1 cellular context compared by ENCODE assay signal in the genomic region with DNA sequence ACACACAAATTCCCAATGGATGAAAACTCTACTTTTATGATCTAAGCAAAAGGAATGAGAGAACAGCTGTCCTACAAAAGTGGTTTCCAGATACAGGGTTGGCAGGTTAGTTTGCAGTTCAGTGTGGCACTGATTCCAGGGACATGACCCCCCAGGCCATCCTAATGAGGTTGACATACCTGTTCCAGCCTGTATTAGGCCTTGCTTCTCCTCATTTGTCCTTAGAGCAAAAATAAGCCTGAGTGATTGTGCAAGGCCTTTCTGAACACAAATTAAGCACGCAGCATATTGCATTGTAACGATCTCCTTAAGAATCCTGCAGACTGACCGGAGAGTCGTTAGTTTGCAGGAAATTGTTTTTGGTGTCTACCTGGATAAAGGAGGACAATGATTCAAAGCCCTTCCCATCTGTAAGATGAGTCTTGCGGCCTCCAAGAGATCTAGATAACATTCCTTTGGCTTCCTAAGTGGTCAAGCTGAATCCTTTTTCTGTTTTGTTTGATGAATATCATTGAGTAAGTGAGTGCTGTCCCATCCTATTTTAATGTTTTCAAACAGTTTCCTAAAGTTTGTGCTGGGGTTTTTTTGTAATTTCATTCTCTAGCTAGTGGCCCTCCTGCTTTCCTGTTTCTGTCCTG.
TF ChIP-seq lines count a peak whose summit lies in the region.

No MANE protein-coding gene starts in this region.

TF ChIP-seq in K562, 482 proteins besides CTCF, POLR2A, EP300 and RAD21:
- TF ChIP-seq TEAD4 (IDR thresholded peaks at IDR 0.05; ENCODE audit: low read length): 0 out of 2 replicates have a peak, but pooled peaks have one; percentile 30
- TF ChIP-seq TEAD4 (CRISPR knock-in tag; IDR thresholded peaks at IDR 0.05; ENCODE audit: borderline replicate concordance): no peak
- TF ChIP-seq, protein P1, sequence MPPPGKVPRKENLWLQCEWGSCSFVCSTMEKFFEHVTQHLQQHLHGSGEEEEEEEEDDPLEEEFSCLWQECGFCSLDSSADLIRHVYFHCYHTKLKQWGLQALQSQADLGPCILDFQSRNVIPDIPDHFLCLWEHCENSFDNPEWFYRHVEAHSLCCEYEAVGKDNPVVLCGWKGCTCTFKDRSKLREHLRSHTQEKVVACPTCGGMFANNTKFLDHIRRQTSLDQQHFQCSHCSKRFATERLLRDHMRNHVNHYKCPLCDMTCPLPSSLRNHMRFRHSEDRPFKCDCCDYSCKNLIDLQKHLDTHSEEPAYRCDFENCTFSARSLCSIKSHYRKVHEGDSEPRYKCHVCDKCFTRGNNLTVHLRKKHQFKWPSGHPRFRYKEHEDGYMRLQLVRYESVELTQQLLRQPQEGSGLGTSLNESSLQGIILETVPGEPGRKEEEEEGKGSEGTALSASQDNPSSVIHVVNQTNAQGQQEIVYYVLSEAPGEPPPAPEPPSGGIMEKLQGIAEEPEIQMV (tag; conservative IDR thresholded peaks at IDR 0.05; ENCODE audit: low read depth): no peak
- TF ChIP-seq ELF2 (CRISPR knock-in tag; IDR thresholded peaks at IDR 0.05): 0 out of 2 replicates have a peak, but pooled peaks have one; percentile 15
